ENCODE assay signal across 8 cellular contexts in genomic region chr7:149690688-149691446, GRCh38.
A peak's percentile ranks its signal among the peaks of the same experiment; 100 is the strongest.
DNase-seq lines count a peak whose midpoint lies in the region; ATAC-seq and TF ChIP-seq lines count a peak whose summit lies in the region.

No MANE protein-coding gene starts in this region.

- TF ChIP-seq CTCF in C4-2B (conservative IDR thresholded peaks at IDR 0.05): no peak
- no peak for TF ChIP-seq CTCF in WERI-Rb-1 (IDR thresholded peaks at IDR 0.05; ENCODE audit: low read depth, low read length)

- H3K4me1 ChIP-seq in HUES6 (ENCODE audit: control insufficient read depth, insufficient read depth, low read length): peaks cover 13% of the 10 kb centered on the region

- H3K4me3 ChIP-seq in HUES6 (ENCODE audit: low read depth, low read length): peak overlapping the region; percentile 54
- no peak overlapping the region for H3K4me3 ChIP-seq in WERI-Rb-1 (ENCODE audit: low read depth, low read length)

- H3K9ac ChIP-seq in HUES6 (ENCODE audit: low read length): no peak overlapping the region

- ATAC-seq in HG03460 (IDR thresholded peaks at IDR 0.05; ENCODE audit: unreplicated experiment) (no peak), GM19035 (IDR thresholded peaks at IDR 0.05; ENCODE audit: unreplicated experiment) (no peak)

- 0 out of 2 replicates have a peak overlapping the region, but pooled peaks have one; percentile 0 for H3K27ac ChIP-seq in C4-2B
- no peak overlapping the region for H3K27ac ChIP-seq in HUES6 (ENCODE audit: low read depth, low read length)
- H3K27ac ChIP-seq in WERI-Rb-1: no peak overlapping the region

- no peaks in the 10 kb centered on the region for H3K36me3 ChIP-seq in HUES6 (ENCODE audit: control insufficient read depth, insufficient read depth, low read length)
- H3K36me3 ChIP-seq in WERI-Rb-1: no peaks in the 10 kb centered on the region

- DNase-seq in WERI-Rb-1 (peak; percentile 40), iPS-NIHi11 (ENCODE audit: low spot score) (peak; percentile 49), NCI-H446 treated with DMSO at 0.1 percent for 48 hours (lab: John Stamatoyannopoulos, UW) (no peak), NCI-H2196 treated with DMSO at 0.1 percent for 48 hours (lab: John Stamatoyannopoulos, UW; ENCODE audit: unreplicated experiment) (no peak)

- peaks cover 10% of the 10 kb centered on the region for H3K27me3 ChIP-seq in HUES6 (ENCODE audit: control insufficient read depth, insufficient read depth, low read length)
- H3K27me3 ChIP-seq in WERI-Rb-1 (ENCODE audit: insufficient read depth, low read depth, severe bottlenecking): no peaks in the 10 kb centered on the region

- H3K9me3 ChIP-seq in HUES6 (ENCODE audit: control insufficient read depth, insufficient read depth, low read depth, low read length) (0 out of 2 replicates have a peak, but pooled peaks cover 6% of the 10 kb centered on the region), WERI-Rb-1 (ENCODE audit: severe bottlenecking) (no peaks in the 10 kb centered on the region)

Comparison
In these comparisons a context has a peak if more than half of its experiments do, and no peak if none do; other contexts are left out.
1. DNase-seq: peak in WERI-Rb-1 (single experiment) and iPS-NIHi11 (single experiment); none in NCI-H446 treated with DMSO at 0.1 percent for 48 hours (single experiment) and NCI-H2196 treated with DMSO at 0.1 percent for 48 hours (single experiment).